ENCODE assay signal across 10 cellular contexts in genomic region chr16:58418601-58419000, GRCh38. TPM values are rescaled to one million over a fixed set of nuclear protein-coding genes. Genes with fewer than 3 reads are reported as not detected.
A peak's percentile ranks its signal among the peaks of the same experiment; 100 is the strongest.
DNase-seq lines count a peak whose midpoint lies in the region; ATAC-seq and FAIRE-seq lines count a peak whose summit lies in the region.
"Had no signal": no experiment of that assay in that cellular context is flagged by ENCODE, and none has a peak within 500 bp of the region (broad histone marks: within the 10 kb centered on the region; RNA-seq: fewer than 3 reads in every experiment).

No MANE protein-coding gene starts in this region.

- no peaks in the 10 kb centered on the region for H3K79me2 ChIP-seq in GM23248 (ENCODE audit: insufficient read depth)

- no peak for ATAC-seq in GM18873 (IDR thresholded peaks at IDR 0.05; ENCODE audit: low FRiP score, unreplicated experiment)
- no peak for ATAC-seq in HG03280 (IDR thresholded peaks at IDR 0.05; ENCODE audit: unreplicated experiment)

- H3K9ac ChIP-seq in GM23248, result no peak overlapping the region
- H3K9ac ChIP-seq in subcutaneous abdominal adipose tissue (ENCODE audit: low read length in 5 of 5), result no peak overlapping the region

- no peak overlapping the region for H2AFZ ChIP-seq in GM23248

- 0 out of 2 replicates have a peak, but pooled peaks cover 3% of the 10 kb centered on the region for H3K4me1 ChIP-seq in GM23248 (ENCODE audit: insufficient read depth)
- H3K4me1 ChIP-seq in subcutaneous abdominal adipose tissue (ENCODE audit: control insufficient read depth in 5 of 5, insufficient read depth in 5 of 5, low read length in 5 of 5), result peaks cover 0 to 26% (median 5%) of the 10 kb centered on the region in 5 donors

- no peak for FAIRE-seq in RCC 7860 (lab: Jason Lieb, UNC)

- DNase-seq in GM23248 (peak; percentile 53), RCC 7860 (ENCODE audit: low spot score) (peak; percentile 52), fibroblast of peridontal ligament (ENCODE audit: extremely low read depth) (peak; percentile 7), DMS 273 (lab: John Stamatoyannopoulos, UW; ENCODE audit: unreplicated experiment) (no peak)
- DNase-seq: activated CD4-positive, CD25-positive, alpha-beta regulatory T cell; NCI-H526; stimulated activated CD4-positive, alpha-beta T cell treated with anti-CD3 and anti-CD28 coated beads, Interleukin-4, amount 100 ng/mL, for 4 hours had no signal

- in situ Hi-C loops in GM23248 (cut with MboI), result no loop called here

- H3K4me2 ChIP-seq in GM23248 (ENCODE audit: unreplicated experiment), result no peak overlapping the region

- WGBS in GM23248 (ENCODE audit: low coverage in 1 of 2, low lambda C conversion rate in 2 of 2, missing lambda C conversion rate in 2 of 2), 2 experiments, result 29 to 37% methylated on average over 4 of the region's 4 CpGs

- H3K9me3 ChIP-seq in GM23248 (ENCODE audit: low read depth) (no peaks in the 10 kb centered on the region), subcutaneous abdominal adipose tissue (ENCODE audit: control insufficient read depth in 5 of 5, low read length in 5 of 5) (no peaks in the 10 kb centered on the region)

- H3K4me3 ChIP-seq in GM23248 (no peak overlapping the region), subcutaneous abdominal adipose tissue (ENCODE audit: low read depth in 1 of 5, low read length in 5 of 5) (no peak overlapping the region)

- H3K27ac ChIP-seq in GM23248 (no peak overlapping the region), subcutaneous abdominal adipose tissue (ENCODE audit: low read depth, low read length) (peak overlapping the region; percentile 54)

- H3F3A ChIP-seq in GM23248 (ENCODE audit: insufficient read depth), result no peaks in the 10 kb centered on the region

- no peaks in the 10 kb centered on the region for H4K20me1 ChIP-seq in GM23248 (ENCODE audit: insufficient read depth)

- no peaks in the 10 kb centered on the region for H3K9me2 ChIP-seq in GM23248 (ENCODE audit: insufficient read depth)

- H3K36me3 ChIP-seq in GM23248 (ENCODE audit: low read depth) (no peaks in the 10 kb centered on the region), subcutaneous abdominal adipose tissue (ENCODE audit: control insufficient read depth in 5 of 5, insufficient read depth in 5 of 5, low read length in 5 of 5) (no peaks in the 10 kb centered on the region)

- H3K27me3 ChIP-seq in GM23248 (replicated peaks; ENCODE audit: insufficient read depth) (no peaks in the 10 kb centered on the region), subcutaneous abdominal adipose tissue (ENCODE audit: control insufficient read depth in 5 of 5, insufficient read depth in 4 of 5, low read length in 5 of 5) (no peaks in the 10 kb centered on the region)

RNA-seq across cellular contexts. Expression of gene GINS3, which starts 26.3 kb away (rescaled TPM):
- 2.9 and 7.7 TPM in 2 replicates for total RNA-seq in GM23248 (2014; rRNA removed; shearing (Covaris generic))
- polyA plus RNA-seq in GM23248 (2016; fragmentation: Nextera tagmentation; extraction: Ambion mirVana), result 2.7 and 2.9 TPM in 2 replicates
